1 cellular context compared by ENCODE assay signal in genomic region chr15:89486726-89487050, GRCh38.
TF ChIP-seq lines count a peak whose summit lies in the region.

No MANE protein-coding gene starts in this region.

TF ChIP-seq in GM23338, 12 proteins besides CTCF, POLR2A, EP300 and RAD21 (continued from another document):
- TF ChIP-seq REST (IDR thresholded peaks at IDR 0.05; ENCODE audit: unreplicated experiment), result no peak
- TF ChIP-seq CREB1 (CRISPR knock-in tag; IDR thresholded peaks at IDR 0.05; ENCODE audit: low read depth), result no peak
